In genomic region chr10:44569193-44570091, GRCh38 we compare ENCODE assay signal across 13 cellular contexts.
DNase-seq lines count a peak whose midpoint lies in the region; ATAC-seq, FAIRE-seq and TF ChIP-seq lines count a peak whose summit lies in the region.
"Had no signal": no experiment of that assay in that cellular context is flagged by ENCODE, and none has a peak within 500 bp of the region (broad histone marks: within the 10 kb centered on the region; RNA-seq: fewer than 3 reads in every experiment).

No MANE protein-coding gene starts in this region.

- no peak overlapping the region for H2AFZ ChIP-seq in H9 (ENCODE audit: low read length)
- H2AFZ ChIP-seq in PC-3 (ENCODE audit: low read length), result no peak overlapping the region

- H3K4ac ChIP-seq in H9 (ENCODE audit: low read depth, low read length), result no peak overlapping the region

- no peak overlapping the region for H4K5ac ChIP-seq in H9 (ENCODE audit: insufficient read length, low read depth, low read length)

- H4K20me1 ChIP-seq in H9 (ENCODE audit: control insufficient read depth, insufficient read depth, insufficient read length) (no peaks in the 10 kb centered on the region), PC-3 (ENCODE audit: low read length) (no peaks in the 10 kb centered on the region)

- no peak overlapping the region for H2BK5ac ChIP-seq in H9 (ENCODE audit: insufficient read length, low read length)

- H3K14ac ChIP-seq in H9 (ENCODE audit: insufficient read depth, low read length), result peak overlapping the region; percentile 27; the same call in 1 of the 2 replicates

- H2BK120ac ChIP-seq in H9 (ENCODE audit: low read depth, low read length, poor library complexity, severe bottlenecking), result no peak overlapping the region

- H3F3A ChIP-seq in PC-3 (ENCODE audit: low read length, unreplicated experiment), result no peaks in the 10 kb centered on the region

- DNase-seq in H9 (no peak), choroid plexus epithelial cell (ENCODE audit: low read depth) (peak; percentile 88), kidney (peak; percentile 83), suprapubic skin (ENCODE audit: low spot score in 2 of 2) (no peak), PC-3 (no peak)
- DNase-seq: activated CD4-positive, alpha-beta memory T cell treated with anti-CD3 and anti-CD28 coated beads for 36 hours; activated naive CD8-positive, alpha-beta T cell treated with anti-CD3 and anti-CD28 coated beads for 36 hours; NK-92 treated with Interleukin-12 subunit alpha and Interleukin-12 subunit beta, amount 100 ng/mL, for 24 hours; T-helper 1 cell; transverse colon had no signal

- H3T11ph ChIP-seq in H9 (ENCODE audit: low read length), result no peak overlapping the region

- H2AK5ac ChIP-seq in H9 (ENCODE audit: insufficient read length, low read length), result no peak overlapping the region

- no peaks in the 10 kb centered on the region; a peak in 1 of 5 replicates for H3K9me3 Mint-ChIP-seq in H9
- H3K9me3 Mint-ChIP-seq: activated CD4-positive, alpha-beta memory T cell treated with anti-CD3 and anti-CD28 coated beads for 36 hours; activated naive CD8-positive, alpha-beta T cell treated with anti-CD3 and anti-CD28 coated beads for 36 hours had no signal

- H3K79me2 ChIP-seq in H9 (ENCODE audit: insufficient read depth, low read length), result no peaks in the 10 kb centered on the region
- H3K79me2 ChIP-seq in PC-3 (ENCODE audit: low read length), result no peaks in the 10 kb centered on the region

- no CpG with 5 or more reads among the region's 10 CpGs for WGBS in H9 (ENCODE audit: extremely low coverage, insufficient read length, low lambda C conversion rate)
- WGBS in suprapubic skin, result 40% methylated on average over 5 of the region's 10 CpGs

- H3K27ac ChIP-seq in H9 (ENCODE audit: insufficient read length, low read depth, low read length), result no peak overlapping the region
- no peak overlapping the region for H3K27ac ChIP-seq in kidney (ENCODE audit: low read depth in 2 of 2, low read length in 2 of 2)
- H3K27ac ChIP-seq in suprapubic skin, result peak overlapping the region; percentile 57
- no peak overlapping the region for H3K27ac ChIP-seq in PC-3 (ENCODE audit: low read length)
- H3K27ac ChIP-seq: transverse colon had no signal

- H3K27me3 ChIP-seq in H9 (ENCODE audit: insufficient read depth, low read length) (no peaks in the 10 kb centered on the region), suprapubic skin (no peaks in the 10 kb centered on the region), PC-3 (ENCODE audit: low read length) (0 out of 2 replicates have a peak, but pooled peaks cover 3% of the 10 kb centered on the region)
- H3K27me3 ChIP-seq: transverse colon had no signal

- H3K27ac Mint-ChIP-seq in H9, result no peak overlapping the region
- H3K27ac Mint-ChIP-seq: activated CD4-positive, alpha-beta memory T cell treated with anti-CD3 and anti-CD28 coated beads for 36 hours; activated naive CD8-positive, alpha-beta T cell treated with anti-CD3 and anti-CD28 coated beads for 36 hours; progenitor cell of endocrine pancreas had no signal

- no peak overlapping the region for H3K4me3 ChIP-seq in choroid plexus epithelial cell (ENCODE audit: low read depth, low read length)
- no peak overlapping the region for H3K4me3 ChIP-seq in kidney (ENCODE audit: low read length in 2 of 2)
- H3K4me3 ChIP-seq in suprapubic skin, result no peak overlapping the region
- H3K4me3 ChIP-seq in PC-3 (ENCODE audit: low read length), result no peak overlapping the region
- H3K4me3 ChIP-seq: transverse colon had no signal

- H3K9me3 ChIP-seq in H9 (ENCODE audit: control insufficient read depth, low read depth, low read length) (no peaks in the 10 kb centered on the region), kidney (ENCODE audit: control insufficient read depth in 1 of 2, low read length in 2 of 2) (no peaks in the 10 kb centered on the region), suprapubic skin (no peaks in the 10 kb centered on the region), PC-3 (ENCODE audit: low read length) (no peaks in the 10 kb centered on the region)
- H3K9me3 ChIP-seq: transverse colon had no signal

- H3K9ac ChIP-seq in H9 (ENCODE audit: extremely low read depth, insufficient read length, low read length), result no peak overlapping the region
- no peak overlapping the region for H3K9ac ChIP-seq in kidney (ENCODE audit: low read length in 2 of 2)
- H3K9ac ChIP-seq in PC-3 (ENCODE audit: low read length), result no peak overlapping the region

- H3K18ac ChIP-seq in H9 (ENCODE audit: insufficient read length, low read depth, low read length), result no peak overlapping the region

- no peak overlapping the region for H4K8ac ChIP-seq in H9 (replicated peaks; ENCODE audit: insufficient read length, low read depth, low read length)

- no peaks in the 10 kb centered on the region for H3K9me2 ChIP-seq in PC-3 (replicated peaks; ENCODE audit: low read length)

- intact Hi-C loops in kidney (cut with DNase I), result no loop called here
- intact Hi-C loops in PC-3 (cut with micrococcal nuclease), result no loop called here

- no peak overlapping the region for H2BK15ac ChIP-seq in H9 (ENCODE audit: low read depth, low read length)

- H3K23me2 ChIP-seq in H9 (ENCODE audit: insufficient read length, low read depth, low read length, poor library complexity, severe bottlenecking), result no peaks in the 10 kb centered on the region

- POLR2A ChIA-PET in PC-3 (lab: Charles Lee; ENCODE audit: unreplicated experiment), result no interaction called here

- no peak overlapping the region for H3K4me2 ChIP-seq in H9 (ENCODE audit: insufficient read depth, insufficient read length, low read length)
- H3K4me2 ChIP-seq in PC-3 (ENCODE audit: low read length), result no peak overlapping the region

- no peaks in the 10 kb centered on the region for H3K36me3 Mint-ChIP-seq in H9 (ENCODE audit: insufficient read depth in 1 of 3, low read depth in 3 of 3)
- H3K36me3 Mint-ChIP-seq: activated CD4-positive, alpha-beta memory T cell treated with anti-CD3 and anti-CD28 coated beads for 36 hours; activated naive CD8-positive, alpha-beta T cell treated with anti-CD3 and anti-CD28 coated beads for 36 hours had no signal

- no peak for ATAC-seq in HG03442 (IDR thresholded peaks at IDR 0.05; ENCODE audit: unreplicated experiment)
- ATAC-seq in PC-3, result no peak
- no peak for ATAC-seq in HG03159 (IDR thresholded peaks at IDR 0.05; ENCODE audit: unreplicated experiment)

- H3K4me3 Mint-ChIP-seq in H9, result no peak overlapping the region
- H3K4me3 Mint-ChIP-seq: activated CD4-positive, alpha-beta memory T cell treated with anti-CD3 and anti-CD28 coated beads for 36 hours; activated naive CD8-positive, alpha-beta T cell treated with anti-CD3 and anti-CD28 coated beads for 36 hours had no signal

- BruUV-seq in PC-3 (replicated peaks; lab: Mats Ljungman, UMichigan), result no TSS peak

- no peak overlapping the region for H3K56ac ChIP-seq in H9 (ENCODE audit: insufficient read length, low read depth, low read length)

- no peak overlapping the region for H3K23ac ChIP-seq in H9 (ENCODE audit: insufficient read length, low read depth, low read length)

- no peak overlapping the region for H4K91ac ChIP-seq in H9 (ENCODE audit: insufficient read length, low read depth, low read length)

- CTCF ChIA-PET in PC-3 (lab: Charles Lee), result no interaction called here

- no peak for FAIRE-seq in kidney (lab: Jason Lieb, UNC)

- TF ChIP-seq EP300 in suprapubic skin (IDR thresholded peaks at IDR 0.05), result no peak

- H3K4me1 ChIP-seq in H9 (ENCODE audit: insufficient read depth, low read length) (no peaks in the 10 kb centered on the region), kidney (ENCODE audit: control insufficient read depth in 1 of 2, insufficient read depth in 1 of 2, low read depth in 1 of 2, low read length in 2 of 2) (no peaks in the 10 kb centered on the region), suprapubic skin (peaks cover 5% of the 10 kb centered on the region), PC-3 (ENCODE audit: insufficient read depth, low read length) (no peaks in the 10 kb centered on the region)
- H3K4me1 ChIP-seq: transverse colon had no signal

- TF ChIP-seq POLR2A in suprapubic skin (IDR thresholded peaks at IDR 0.05), result no peak

- peaks cover 2 to 3% of the 10 kb centered on the region in 2 experiments; a peak in 3 of 4 replicates for H3K4me1 Mint-ChIP-seq in H9
- H3K4me1 Mint-ChIP-seq: activated naive CD8-positive, alpha-beta T cell treated with anti-CD3 and anti-CD28 coated beads for 36 hours had no signal

- no peak overlapping the region for H2BK20ac ChIP-seq in H9 (ENCODE audit: low read depth, low read length, poor library complexity, severe bottlenecking)

- no peak overlapping the region for H2BK12ac ChIP-seq in H9 (ENCODE audit: insufficient read length, low read depth, low read length)

- H3K36me3 ChIP-seq in kidney (ENCODE audit: control insufficient read depth in 1 of 2, insufficient read depth in 2 of 2, low read length in 2 of 2) (no peaks in the 10 kb centered on the region), suprapubic skin (no peaks in the 10 kb centered on the region), PC-3 (ENCODE audit: low read depth, low read length) (no peaks in the 10 kb centered on the region)
- H3K36me3 ChIP-seq: transverse colon had no signal

- TF ChIP-seq CTCF in H9 (conservative IDR thresholded peaks at IDR 0.05) (no peak), choroid plexus epithelial cell (conservative IDR thresholded peaks at IDR 0.05; ENCODE audit: low read depth, low read length) (no peak), kidney (IDR thresholded peaks at IDR 0.05; ENCODE audit: borderline replicate concordance, extremely low read depth, insufficient read depth) (no peak), suprapubic skin (IDR thresholded peaks at IDR 0.05) (no peak), PC-3 (conservative IDR thresholded peaks at IDR 0.05; ENCODE audit: low read depth, low read length) (no peak)

- H3K27me3 Mint-ChIP-seq in H9 (ENCODE audit: low read depth), result peaks cover 6% of the 10 kb centered on the region
- H3K27me3 Mint-ChIP-seq: activated naive CD8-positive, alpha-beta T cell treated with anti-CD3 and anti-CD28 coated beads for 36 hours; progenitor cell of endocrine pancreas had no signal

- H3K79me1 ChIP-seq in H9 (ENCODE audit: insufficient read depth, low read depth, low read length, poor library complexity, severe bottlenecking), result no peaks in the 10 kb centered on the region

Comparison
In these comparisons a context has a peak if more than half of its experiments do, and no peak if none do; other contexts are left out.
1. DNase-seq: peak in choroid plexus epithelial cell (single experiment) and kidney (single experiment); none in H9 (single experiment), suprapubic skin (0 of 2) and PC-3 (single experiment).